In the genomic region with DNA sequence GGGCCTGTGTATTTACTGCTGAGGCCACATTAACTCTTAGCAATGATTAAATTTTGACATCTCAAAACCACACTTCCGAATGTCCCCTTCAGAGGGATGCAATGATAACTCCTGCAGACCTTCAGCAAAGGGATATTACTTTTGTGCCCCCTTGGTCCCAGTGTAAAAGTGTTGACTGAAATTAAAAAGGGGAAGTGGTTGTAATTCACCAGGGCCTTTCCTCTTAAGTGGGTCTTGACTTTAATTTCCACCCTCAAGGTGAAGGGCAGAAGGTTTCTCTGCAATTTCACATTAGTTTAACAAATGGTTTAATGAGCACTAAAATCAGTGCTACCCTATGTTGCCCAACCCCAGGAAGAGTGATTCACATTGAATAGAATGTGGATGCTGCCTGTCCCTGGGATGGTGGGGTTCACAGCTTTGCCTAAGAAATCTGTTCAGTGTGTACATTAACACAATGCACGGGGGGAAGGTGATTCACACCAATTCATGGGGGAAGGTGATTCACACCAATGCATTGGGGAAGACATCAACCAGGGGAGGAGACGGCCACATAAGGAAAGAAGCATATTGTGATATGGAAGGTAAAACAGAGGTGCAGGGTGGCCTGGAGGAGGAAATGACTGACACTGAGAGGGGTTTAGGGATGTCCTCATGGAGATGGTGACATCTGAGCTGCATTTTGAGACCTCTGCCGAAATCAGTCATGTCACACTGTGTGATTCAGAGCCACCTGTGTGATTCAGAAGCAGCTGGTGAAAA, we compare ENCODE assay signal across 9 cellular contexts. TPM values are rescaled to one million over a fixed set of nuclear protein-coding genes. Genes with fewer than 3 reads are reported as not detected.
A peak's percentile ranks its signal among the peaks of the same experiment; 100 is the strongest.
DNase-seq lines count a peak whose midpoint lies in the region; ATAC-seq, FAIRE-seq and TF ChIP-seq lines count a peak whose summit lies in the region.
"Had no signal": no experiment of that assay in that cellular context is flagged by ENCODE, and none has a peak within 500 bp of the region (broad histone marks: within the 10 kb centered on the region; RNA-seq: fewer than 3 reads in every experiment).

No MANE protein-coding gene starts in this region.

- H3K9me3 ChIP-seq in small intestine (ENCODE audit: control insufficient read depth, low read depth): no peaks in the 10 kb centered on the region
- peaks cover 6% of the 10 kb centered on the region for H3K9me3 ChIP-seq in right cardiac atrium (ENCODE audit: control insufficient read depth, low read length)

- ATAC-seq in GM19372 (IDR thresholded peaks at IDR 0.05; ENCODE audit: low read depth, unreplicated experiment) (peak; percentile 62), right cardiac atrium (no peak)

- DNase-seq in HS-5 (ENCODE audit: low read depth) (peak; percentile 97), astrocyte of the spinal cord (ENCODE audit: low read depth, low spot score) (peak; percentile 75), retinal pigment epithelial cell (ENCODE audit: low read depth) (peak; percentile 58), small intestine (no peak), iPS-NIHi7 (ENCODE audit: extremely low spot score) (no peak), right cardiac atrium (no peak), middle frontal gyrus (ENCODE audit: extremely low spot score, low spot score) (no peak)
- DNase-seq: stimulated activated CD4-positive, alpha-beta T cell treated with anti-CD3 and anti-CD28 coated beads, Interleukin-2, amount 100 ng/mL, for 48 hours had no signal

- no peaks in the 10 kb centered on the region for H3K36me3 ChIP-seq in small intestine (ENCODE audit: control insufficient read depth in 2 of 2, insufficient read depth in 2 of 2, low read length in 2 of 2)

- H3K27ac ChIP-seq in small intestine (ENCODE audit: low read depth in 1 of 2, low read length in 1 of 2) (no peak overlapping the region), right cardiac atrium (ENCODE audit: low read length) (no peak overlapping the region)

- intact Hi-C loops in right cardiac atrium (cut with DNase I): no loop called here

- H3K27me3 ChIP-seq in small intestine (ENCODE audit: control insufficient read depth in 2 of 2, insufficient read depth in 2 of 2, low read length in 2 of 2) (no peaks in the 10 kb centered on the region), right cardiac atrium (ENCODE audit: control insufficient read depth, insufficient read depth) (no peaks in the 10 kb centered on the region)

- 65 to 74% (median 70%) methylated on average over 4 of the region's 4 CpGs for whole genome bisulfite sequencing in small intestine, 3 donors
- WGBS in right cardiac atrium: 82% methylated on average over 4 of the region's 4 CpGs

- TF ChIP-seq CTCF in astrocyte of the spinal cord (IDR thresholded peaks at IDR 0.05; ENCODE audit: low read depth, low read length) (no peak), retinal pigment epithelial cell (conservative IDR thresholded peaks at IDR 0.05; ENCODE audit: low read depth, low read length) (no peak)

- FAIRE-seq in small intestine (lab: Jason Lieb, UNC): no peak

- H3K4me1 ChIP-seq in small intestine (ENCODE audit: control insufficient read depth in 2 of 2, insufficient read depth in 1 of 2, low read depth in 1 of 2, low read length in 1 of 2) (peaks cover 0 to 4% of the 10 kb centered on the region in 2 donors), right cardiac atrium (ENCODE audit: control insufficient read depth, insufficient read depth, low read length) (peaks cover 12% of the 10 kb centered on the region)

- H3K4me3 ChIP-seq in astrocyte of the spinal cord (ENCODE audit: low read depth, low read length) (no peak overlapping the region), retinal pigment epithelial cell (ENCODE audit: low read length) (peak overlapping the region; percentile 4), small intestine (ENCODE audit: low read depth in 1 of 2, low read length in 2 of 2) (no peak overlapping the region), right cardiac atrium (ENCODE audit: low read length) (no peak overlapping the region)

- in situ Hi-C loops in astrocyte of the spinal cord (cut with HindIII; ENCODE audit: low sequenced_read_pairs): no loop called here

RNA-seq across cellular contexts. Expression of a gene that starts 19.4 kb away (rescaled TPM):
- polyA plus RNA-seq in small intestine (10 to 100 TPM; 17.2 to 29.7 (median 24.9) TPM), right cardiac atrium (19.7 TPM)
- 10 to 100 TPM; 37.5 to 48.3 (median 42.7) TPM for total RNA-seq in right cardiac atrium

Comparison
In these comparisons a context has a peak if more than half of its experiments do, and no peak if none do; other contexts are left out.
1. DNase-seq: peak in HS-5 (single experiment), astrocyte of the spinal cord (single experiment) and retinal pigment epithelial cell (single experiment); none in small intestine (single experiment), iPS-NIHi7 (single experiment), right cardiac atrium (0 of 3) and middle frontal gyrus (single experiment).